1 cellular context compared by ENCODE assay signal in the genomic region with DNA sequence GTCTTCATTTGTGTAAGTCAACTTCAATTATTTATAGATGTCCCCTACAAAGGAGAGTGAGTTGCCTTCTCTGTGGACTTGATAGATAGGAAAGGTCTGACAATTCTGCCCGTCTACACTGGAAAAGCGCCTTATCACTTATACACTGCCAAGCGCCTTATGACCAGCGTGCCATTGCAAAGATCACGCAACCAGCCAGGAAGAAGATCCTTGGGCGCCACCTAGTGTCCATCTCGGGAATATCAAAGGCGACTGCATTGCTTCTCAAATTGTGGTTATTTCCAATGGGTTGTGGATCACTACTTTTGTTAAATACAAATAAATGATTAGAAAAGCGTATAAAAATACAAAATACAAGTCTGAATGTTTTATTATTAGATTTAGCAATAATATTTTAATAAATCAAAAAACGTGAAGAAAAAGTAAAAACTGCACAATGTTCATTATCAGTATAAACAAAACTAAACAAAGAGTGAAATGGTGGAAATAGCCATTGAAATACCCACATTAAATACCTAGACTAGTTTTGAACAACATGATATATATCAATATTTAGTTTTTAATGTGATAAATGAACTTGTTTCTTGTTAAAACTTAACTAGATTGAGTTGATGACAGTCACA.
TF ChIP-seq lines count a peak whose summit lies in the region.

No MANE protein-coding gene starts in this region.

TF ChIP-seq in K562, 482 proteins besides CTCF, POLR2A, EP300 and RAD21 (continued from another document and continues in another):
- TF ChIP-seq, protein P1, sequence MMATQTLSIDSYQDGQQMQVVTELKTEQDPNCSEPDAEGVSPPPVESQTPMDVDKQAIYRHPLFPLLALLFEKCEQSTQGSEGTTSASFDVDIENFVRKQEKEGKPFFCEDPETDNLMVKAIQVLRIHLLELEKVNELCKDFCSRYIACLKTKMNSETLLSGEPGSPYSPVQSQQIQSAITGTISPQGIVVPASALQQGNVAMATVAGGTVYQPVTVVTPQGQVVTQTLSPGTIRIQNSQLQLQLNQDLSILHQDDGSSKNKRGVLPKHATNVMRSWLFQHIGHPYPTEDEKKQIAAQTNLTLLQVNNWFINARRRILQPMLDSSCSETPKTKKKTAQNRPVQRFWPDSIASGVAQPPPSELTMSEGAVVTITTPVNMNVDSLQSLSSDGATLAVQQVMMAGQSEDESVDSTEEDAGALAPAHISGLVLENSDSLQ (IDR thresholded peaks at IDR 0.05) = no peak
- TF ChIP-seq MCM2 (IDR thresholded peaks at IDR 0.05; ENCODE audit: low read depth) (no peak), FOXA1 (IDR thresholded peaks at IDR 0.05; ENCODE audit: borderline replicate concordance) (no peak), CBX2 (IDR thresholded peaks at IDR 0.05; ENCODE audit: insufficient read depth, low read length, poor library complexity, severe bottlenecking) (no peak), GTF2A2 (tag; IDR thresholded peaks at IDR 0.05) (no peak), ATF7 (IDR thresholded peaks at IDR 0.05) (peak; percentile 34; the same call in 1 of the 2 replicates), NFIX (CRISPR knock-in tag; IDR thresholded peaks at IDR 0.05; ENCODE audit: low read depth) (no peak), TAF9B (IDR thresholded peaks at IDR 0.05; ENCODE audit: partially characterized antibody) (no peak), ZNF445 (CRISPR knock-in tag; IDR thresholded peaks at IDR 0.05; ENCODE audit: low read depth) (no peak), ZNF197 (CRISPR knock-in tag; IDR thresholded peaks at IDR 0.05; ENCODE audit: low read depth) (no peak), FOXK2 (conservative IDR thresholded peaks at IDR 0.05 in 1 of 2, IDR thresholded peaks at IDR 0.05 in 1 of 2; ENCODE audit: low read depth in 2 of 2) (no peak), ZNF77 (CRISPR knock-in tag; IDR thresholded peaks at IDR 0.05) (no peak), ZFPM2 (CRISPR knock-in tag; IDR thresholded peaks at IDR 0.05) (no peak), ZZZ3 (IDR thresholded peaks at IDR 0.05) (no peak), STAT5B (CRISPR knock-in tag; IDR thresholded peaks at IDR 0.05) (no peak), POU5F1 (IDR thresholded peaks at IDR 0.05; ENCODE audit: borderline replicate concordance, low read depth, low read length, partially characterized antibody) (no peak), HEY1 (CRISPR knock-in tag; IDR thresholded peaks at IDR 0.05; ENCODE audit: borderline replicate concordance) (no peak), FOXA3 (CRISPR knock-in tag; conservative IDR thresholded peaks at IDR 0.05 in 1 of 2, IDR thresholded peaks at IDR 0.05 in 1 of 2) (no peak), PHB (CRISPR knock-in tag; IDR thresholded peaks at IDR 0.05) (no peak), CBX5 (IDR thresholded peaks at IDR 0.05; ENCODE audit: borderline replicate concordance, low read depth) (no peak), ZNF3 (CRISPR knock-in tag; IDR thresholded peaks at IDR 0.05) (no peak), CBFB (CRISPR knock-in tag; IDR thresholded peaks at IDR 0.05) (no peak), ZNF830 (CRISPR knock-in tag; IDR thresholded peaks at IDR 0.05) (no peak), TEAD4 (IDR thresholded peaks at IDR 0.05; ENCODE audit: low read length) (no peak), TEAD4 (CRISPR knock-in tag; IDR thresholded peaks at IDR 0.05; ENCODE audit: borderline replicate concordance) (no peak), PTBP1 (IDR thresholded peaks at IDR 0.05; ENCODE audit: low read depth, low read length) (no peak), SOX6 (IDR thresholded peaks at IDR 0.05) (peak; percentile 30; the same call in 1 of the 2 replicates), PRMT5 (CRISPR knock-in tag; IDR thresholded peaks at IDR 0.05) (no peak)
- TF ChIP-seq, protein P2, sequence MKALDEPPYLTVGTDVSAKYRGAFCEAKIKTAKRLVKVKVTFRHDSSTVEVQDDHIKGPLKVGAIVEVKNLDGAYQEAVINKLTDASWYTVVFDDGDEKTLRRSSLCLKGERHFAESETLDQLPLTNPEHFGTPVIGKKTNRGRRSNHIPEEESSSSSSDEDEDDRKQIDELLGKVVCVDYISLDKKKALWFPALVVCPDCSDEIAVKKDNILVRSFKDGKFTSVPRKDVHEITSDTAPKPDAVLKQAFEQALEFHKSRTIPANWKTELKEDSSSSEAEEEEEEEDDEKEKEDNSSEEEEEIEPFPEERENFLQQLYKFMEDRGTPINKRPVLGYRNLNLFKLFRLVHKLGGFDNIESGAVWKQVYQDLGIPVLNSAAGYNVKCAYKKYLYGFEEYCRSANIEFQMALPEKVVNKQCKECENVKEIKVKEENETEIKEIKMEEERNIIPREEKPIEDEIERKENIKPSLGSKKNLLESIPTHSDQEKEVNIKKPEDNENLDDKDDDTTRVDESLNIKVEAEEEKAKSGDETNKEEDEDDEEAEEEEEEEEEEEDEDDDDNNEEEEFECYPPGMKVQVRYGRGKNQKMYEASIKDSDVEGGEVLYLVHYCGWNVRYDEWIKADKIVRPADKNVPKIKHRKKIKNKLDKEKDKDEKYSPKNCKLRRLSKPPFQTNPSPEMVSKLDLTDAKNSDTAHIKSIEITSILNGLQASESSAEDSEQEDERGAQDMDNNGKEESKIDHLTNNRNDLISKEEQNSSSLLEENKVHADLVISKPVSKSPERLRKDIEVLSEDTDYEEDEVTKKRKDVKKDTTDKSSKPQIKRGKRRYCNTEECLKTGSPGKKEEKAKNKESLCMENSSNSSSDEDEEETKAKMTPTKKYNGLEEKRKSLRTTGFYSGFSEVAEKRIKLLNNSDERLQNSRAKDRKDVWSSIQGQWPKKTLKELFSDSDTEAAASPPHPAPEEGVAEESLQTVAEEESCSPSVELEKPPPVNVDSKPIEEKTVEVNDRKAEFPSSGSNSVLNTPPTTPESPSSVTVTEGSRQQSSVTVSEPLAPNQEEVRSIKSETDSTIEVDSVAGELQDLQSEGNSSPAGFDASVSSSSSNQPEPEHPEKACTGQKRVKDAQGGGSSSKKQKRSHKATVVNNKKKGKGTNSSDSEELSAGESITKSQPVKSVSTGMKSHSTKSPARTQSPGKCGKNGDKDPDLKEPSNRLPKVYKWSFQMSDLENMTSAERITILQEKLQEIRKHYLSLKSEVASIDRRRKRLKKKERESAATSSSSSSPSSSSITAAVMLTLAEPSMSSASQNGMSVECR (CRISPR knock-in tag; IDR thresholded peaks at IDR 0.05) = no peak
- TF ChIP-seq, protein P3, sequence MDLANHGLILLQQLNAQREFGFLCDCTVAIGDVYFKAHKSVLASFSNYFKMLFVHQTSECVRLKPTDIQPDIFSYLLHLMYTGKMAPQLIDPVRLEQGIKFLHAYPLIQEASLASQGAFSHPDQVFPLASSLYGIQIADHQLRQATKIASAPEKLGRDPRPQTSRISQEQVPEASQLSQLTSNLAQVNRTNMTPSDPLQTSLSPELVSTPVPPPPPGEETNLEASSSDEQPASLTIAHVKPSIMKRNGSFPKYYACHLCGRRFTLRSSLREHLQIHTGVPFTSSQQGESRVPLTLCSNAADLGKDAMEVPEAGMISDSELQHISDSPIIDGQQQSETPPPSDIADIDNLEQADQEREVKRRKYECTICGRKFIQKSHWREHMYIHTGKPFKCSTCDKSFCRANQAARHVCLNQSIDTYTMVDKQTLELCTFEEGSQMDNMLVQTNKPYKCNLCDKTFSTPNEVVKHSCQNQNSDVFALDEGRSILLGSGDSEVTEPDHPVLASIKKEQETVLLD (IDR thresholded peaks at IDR 0.05) = no peak
- TF ChIP-seq, protein P4, sequence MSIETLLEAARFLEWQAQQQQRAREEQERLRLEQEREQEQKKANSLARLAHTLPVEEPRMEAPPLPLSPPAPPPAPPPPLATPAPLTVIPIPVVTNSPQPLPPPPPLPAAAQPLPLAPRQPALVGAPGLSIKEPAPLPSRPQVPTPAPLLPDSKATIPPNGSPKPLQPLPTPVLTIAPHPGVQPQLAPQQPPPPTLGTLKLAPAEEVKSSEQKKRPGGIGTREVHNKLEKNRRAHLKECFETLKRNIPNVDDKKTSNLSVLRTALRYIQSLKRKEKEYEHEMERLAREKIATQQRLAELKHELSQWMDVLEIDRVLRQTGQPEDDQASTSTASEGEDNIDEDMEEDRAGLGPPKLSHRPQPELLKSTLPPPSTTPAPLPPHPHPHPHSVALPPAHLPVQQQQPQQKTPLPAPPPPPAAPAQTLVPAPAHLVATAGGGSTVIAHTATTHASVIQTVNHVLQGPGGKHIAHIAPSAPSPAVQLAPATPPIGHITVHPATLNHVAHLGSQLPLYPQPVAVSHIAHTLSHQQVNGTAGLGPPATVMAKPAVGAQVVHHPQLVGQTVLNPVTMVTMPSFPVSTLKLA (conservative IDR thresholded peaks at IDR 0.05) = peak in 1 of 2 experiments; percentile 33; a peak in 1 of 4 replicates
- TF ChIP-seq, protein P5, sequence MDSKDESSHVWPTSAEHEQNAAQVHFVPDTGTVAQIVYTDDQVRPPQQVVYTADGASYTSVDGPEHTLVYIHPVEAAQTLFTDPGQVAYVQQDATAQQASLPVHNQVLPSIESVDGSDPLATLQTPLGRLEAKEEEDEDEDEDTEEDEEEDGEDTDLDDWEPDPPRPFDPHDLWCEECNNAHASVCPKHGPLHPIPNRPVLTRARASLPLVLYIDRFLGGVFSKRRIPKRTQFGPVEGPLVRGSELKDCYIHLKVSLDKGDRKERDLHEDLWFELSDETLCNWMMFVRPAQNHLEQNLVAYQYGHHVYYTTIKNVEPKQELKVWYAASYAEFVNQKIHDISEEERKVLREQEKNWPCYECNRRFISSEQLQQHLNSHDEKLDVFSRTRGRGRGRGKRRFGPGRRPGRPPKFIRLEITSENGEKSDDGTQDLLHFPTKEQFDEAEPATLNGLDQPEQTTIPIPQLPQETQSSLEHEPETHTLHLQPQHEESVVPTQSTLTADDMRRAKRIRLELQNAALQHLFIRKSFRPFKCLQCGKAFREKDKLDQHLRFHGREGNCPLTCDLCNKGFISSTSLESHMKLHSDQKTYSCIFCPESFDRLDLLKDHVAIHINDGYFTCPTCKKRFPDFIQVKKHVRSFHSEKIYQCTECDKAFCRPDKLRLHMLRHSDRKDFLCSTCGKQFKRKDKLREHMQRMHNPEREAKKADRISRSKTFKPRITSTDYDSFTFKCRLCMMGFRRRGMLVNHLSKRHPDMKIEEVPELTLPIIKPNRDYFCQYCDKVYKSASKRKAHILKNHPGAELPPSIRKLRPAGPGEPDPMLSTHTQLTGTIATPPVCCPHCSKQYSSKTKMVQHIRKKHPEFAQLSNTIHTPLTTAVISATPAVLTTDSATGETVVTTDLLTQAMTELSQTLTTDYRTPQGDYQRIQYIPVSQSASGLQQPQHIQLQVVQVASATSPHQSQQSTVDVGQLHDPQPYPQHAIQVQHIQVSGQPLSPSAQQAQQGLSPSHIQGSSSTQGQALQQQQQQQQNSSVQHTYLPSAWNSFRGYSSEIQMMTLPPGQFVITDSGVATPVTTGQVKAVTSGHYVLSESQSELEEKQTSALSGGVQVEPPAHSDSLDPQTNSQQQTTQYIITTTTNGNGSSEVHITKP (IDR thresholded peaks at IDR 0.05; ENCODE audit: partially characterized antibody) = no peak
- TF ChIP-seq, protein P6, sequence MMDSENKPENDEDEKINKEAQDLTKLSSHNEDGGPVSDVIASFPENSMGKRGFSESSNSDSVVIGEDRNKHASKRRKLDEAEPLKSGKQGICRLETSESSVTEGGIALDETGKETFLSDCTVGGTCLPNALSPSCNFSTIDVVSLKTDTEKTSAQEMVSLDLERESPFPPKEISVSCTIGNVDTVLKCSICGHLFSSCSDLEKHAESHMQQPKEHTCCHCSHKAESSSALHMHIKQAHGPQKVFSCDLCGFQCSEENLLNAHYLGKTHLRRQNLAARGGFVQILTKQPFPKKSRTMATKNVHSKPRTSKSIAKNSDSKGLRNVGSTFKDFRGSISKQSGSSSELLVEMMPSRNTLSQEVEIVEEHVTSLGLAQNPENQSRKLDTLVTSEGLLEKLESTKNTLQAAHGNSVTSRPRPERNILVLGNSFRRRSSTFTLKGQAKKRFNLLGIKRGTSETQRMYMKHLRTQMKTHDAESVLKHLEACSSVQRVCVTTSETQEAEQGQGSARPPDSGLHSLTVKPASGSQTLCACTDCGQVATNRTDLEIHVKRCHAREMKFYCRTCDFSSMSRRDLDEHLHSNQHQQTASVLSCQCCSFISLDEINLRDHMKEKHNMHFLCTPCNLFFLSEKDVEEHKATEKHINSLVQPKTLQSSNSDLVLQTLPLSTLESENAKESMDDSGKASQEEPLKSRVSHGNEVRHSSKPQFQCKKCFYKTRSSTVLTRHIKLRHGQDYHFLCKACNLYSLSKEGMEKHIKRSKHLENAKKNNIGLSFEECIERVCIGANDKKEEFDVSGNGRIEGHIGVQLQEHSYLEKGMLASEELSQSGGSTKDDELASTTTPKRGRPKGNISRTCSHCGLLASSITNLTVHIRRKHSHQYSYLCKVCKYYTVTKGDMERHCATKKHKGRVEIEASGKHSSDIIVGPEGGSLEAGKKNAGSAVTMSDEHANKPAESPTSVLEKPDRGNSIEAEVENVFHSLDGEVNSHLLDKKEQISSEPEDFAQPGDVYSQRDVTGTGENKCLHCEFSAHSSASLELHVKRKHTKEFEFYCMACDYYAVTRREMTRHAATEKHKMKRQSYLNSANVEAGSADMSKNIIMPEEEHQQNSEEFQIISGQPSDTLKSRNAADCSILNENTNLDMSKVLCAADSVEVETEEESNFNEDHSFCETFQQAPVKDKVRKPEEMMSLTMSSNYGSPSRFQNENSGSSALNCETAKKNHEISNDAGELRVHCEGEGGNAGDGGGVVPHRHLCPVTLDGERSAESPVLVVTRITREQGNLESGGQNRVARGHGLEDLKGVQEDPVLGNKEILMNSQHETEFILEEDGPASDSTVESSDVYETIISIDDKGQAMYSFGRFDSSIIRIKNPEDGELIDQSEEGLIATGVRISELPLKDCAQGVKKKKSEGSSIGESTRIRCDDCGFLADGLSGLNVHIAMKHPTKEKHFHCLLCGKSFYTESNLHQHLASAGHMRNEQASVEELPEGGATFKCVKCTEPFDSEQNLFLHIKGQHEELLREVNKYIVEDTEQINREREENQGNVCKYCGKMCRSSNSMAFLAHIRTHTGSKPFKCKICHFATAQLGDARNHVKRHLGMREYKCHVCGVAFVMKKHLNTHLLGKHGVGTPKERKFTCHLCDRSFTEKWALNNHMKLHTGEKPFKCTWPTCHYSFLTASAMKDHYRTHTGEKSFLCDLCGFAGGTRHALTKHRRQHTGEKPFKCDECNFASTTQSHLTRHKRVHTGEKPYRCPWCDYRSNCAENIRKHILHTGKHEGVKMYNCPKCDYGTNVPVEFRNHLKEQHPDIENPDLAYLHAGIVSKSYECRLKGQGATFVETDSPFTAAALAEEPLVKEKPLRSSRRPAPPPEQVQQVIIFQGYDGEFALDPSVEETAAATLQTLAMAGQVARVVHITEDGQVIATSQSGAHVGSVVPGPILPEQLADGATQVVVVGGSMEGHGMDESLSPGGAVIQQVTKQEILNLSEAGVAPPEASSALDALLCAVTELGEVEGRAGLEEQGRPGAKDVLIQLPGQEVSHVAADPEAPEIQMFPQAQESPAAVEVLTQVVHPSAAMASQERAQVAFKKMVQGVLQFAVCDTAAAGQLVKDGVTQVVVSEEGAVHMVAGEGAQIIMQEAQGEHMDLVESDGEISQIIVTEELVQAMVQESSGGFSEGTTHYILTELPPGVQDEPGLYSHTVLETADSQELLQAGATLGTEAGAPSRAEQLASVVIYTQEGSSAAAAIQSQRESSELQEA (IDR thresholded peaks at IDR 0.05; ENCODE audit: low read depth) = no peak
- TF ChIP-seq, protein P7, sequence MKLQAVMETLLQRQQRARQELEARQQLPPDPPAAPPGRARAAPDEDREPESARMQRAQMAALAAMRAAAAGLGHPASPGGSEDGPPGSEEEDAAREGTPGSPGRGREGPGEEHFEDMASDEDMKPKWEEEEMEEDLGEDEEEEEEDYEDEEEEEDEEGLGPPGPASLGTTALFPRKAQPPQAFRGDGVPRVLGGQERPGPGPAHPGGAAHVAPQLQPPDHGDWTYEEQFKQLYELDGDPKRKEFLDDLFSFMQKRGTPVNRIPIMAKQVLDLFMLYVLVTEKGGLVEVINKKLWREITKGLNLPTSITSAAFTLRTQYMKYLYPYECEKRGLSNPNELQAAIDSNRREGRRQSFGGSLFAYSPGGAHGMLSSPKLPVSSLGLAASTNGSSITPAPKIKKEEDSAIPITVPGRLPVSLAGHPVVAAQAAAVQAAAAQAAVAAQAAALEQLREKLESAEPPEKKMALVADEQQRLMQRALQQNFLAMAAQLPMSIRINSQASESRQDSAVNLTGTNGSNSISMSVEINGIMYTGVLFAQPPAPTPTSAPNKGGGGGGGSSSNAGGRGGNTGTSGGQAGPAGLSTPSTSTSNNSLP (IDR thresholded peaks at IDR 0.05; ENCODE audit: borderline replicate concordance, low read depth, low read length) = peak; percentile 69; the same call in 1 of the 2 replicates
